ENCODE assay signal across 18 cellular contexts in the genomic region with DNA sequence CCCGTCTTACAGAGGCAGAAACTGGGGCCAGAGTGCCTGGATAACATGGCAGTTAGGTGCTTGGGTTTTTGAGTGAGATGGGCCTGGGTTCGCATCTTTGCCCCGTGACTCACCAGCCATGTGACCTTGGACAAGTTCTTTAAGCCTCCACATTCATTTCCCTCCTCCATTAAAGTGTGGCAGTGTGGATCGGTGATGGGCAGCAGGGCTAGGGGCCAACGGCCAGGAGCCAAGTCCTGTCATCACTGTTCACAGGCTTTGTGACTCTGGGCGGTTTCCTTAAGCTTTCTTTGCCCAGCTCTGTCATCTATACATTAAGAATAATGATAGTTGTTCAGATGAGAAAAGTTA.
DNase-seq lines count a peak whose midpoint lies in the region; ATAC-seq, FAIRE-seq and TF ChIP-seq lines count a peak whose summit lies in the region.
"Had no signal": no experiment of that assay in that cellular context is flagged by ENCODE, and none has a peak within 500 bp of the region (broad histone marks: within the 10 kb centered on the region; RNA-seq: fewer than 3 reads in every experiment).

No MANE protein-coding gene starts in this region.

- H3K9me3 Mint-ChIP-seq in neural progenitor cell, result no peaks in the 10 kb centered on the region
- H3K9me3 Mint-ChIP-seq: activated CD8-positive, alpha-beta T cell treated with anti-CD3 and anti-CD28 coated beads for 36 hours; activated T-helper 17 cell treated with anti-CD3 and anti-CD28 coated beads, Interleukin-2, amount 50 U/mL, for 72 hours had no signal

- FAIRE-seq in H54 (lab: Jason Lieb, UNC), result no peak
- FAIRE-seq: frontal cortex had no signal

- ATAC-seq in GM21619 (IDR thresholded peaks at IDR 0.05; ENCODE audit: unreplicated experiment), result no peak
- ATAC-seq: activated CD8-positive, alpha-beta T cell treated with anti-CD3 and anti-CD28 coated beads for 36 hours; activated T-helper 17 cell treated with anti-CD3 and anti-CD28 coated beads, Interleukin-2, amount 50 U/mL, for 72 hours; body of pancreas had no signal

- no peak overlapping the region for H3K9ac ChIP-seq in neural progenitor cell

- peaks cover 13% of the 10 kb centered on the region for H3K27me3 Mint-ChIP-seq in neural progenitor cell (ENCODE audit: insufficient read depth, low read depth)
- H3K27me3 Mint-ChIP-seq: activated CD8-positive, alpha-beta T cell treated with anti-CD3 and anti-CD28 coated beads for 36 hours had no signal

- no peaks in the 10 kb centered on the region for H3K36me3 Mint-ChIP-seq in neural progenitor cell

- H3K36me3 ChIP-seq in osteoblast (ENCODE audit: insufficient read depth, low read length) (no peaks in the 10 kb centered on the region), neural progenitor cell (no peaks in the 10 kb centered on the region)
- H3K36me3 ChIP-seq: thoracic aorta had no signal

- H3K27me3 ChIP-seq in osteoblast (ENCODE audit: insufficient read depth, low read length) (peaks cover 9% of the 10 kb centered on the region), neural progenitor cell (no peaks in the 10 kb centered on the region)
- H3K27me3 ChIP-seq: body of pancreas had no signal

- no peaks in the 10 kb centered on the region for H3K79me2 ChIP-seq in osteoblast (ENCODE audit: insufficient read depth, low read length)
- no peaks in the 10 kb centered on the region for H3K79me2 ChIP-seq in neural progenitor cell (ENCODE audit: low read depth)

- DNase-seq in H54 (ENCODE audit: insufficient read length, low spot score) (peak; percentile 73), RPMI7951 (ENCODE audit: low read depth) (peak; percentile 96), fibroblast of pulmonary artery (ENCODE audit: low read depth) (peak; percentile 3), osteoblast (ENCODE audit: insufficient read length, low spot score, missing footprints) (no peak), neural progenitor cell (ENCODE audit: low spot score) (no peak)
- DNase-seq in stimulated activated CD4-positive, alpha-beta T cell treated with anti-CD3 and anti-CD28 coated beads, Interleukin-1b, Interleukin-23, amount 100 ng/mL, for 48 hours, result no peak
- DNase-seq in stimulated activated CD8-positive, alpha-beta memory T cell treated with anti-CD3 and anti-CD28 coated beads, Interleukin-4, amount 100 ng/mL, for 48 hours, result no peak
- DNase-seq: activated CD8-positive, alpha-beta T cell treated with anti-CD3 and anti-CD28 coated beads for 36 hours; DMS79; effector CD4-positive, alpha-beta T cell; NK-92 treated with Interleukin-12 subunit alpha and Interleukin-12 subunit beta, amount 100 ng/mL, for 24 hours; posterior cingulate gyrus had no signal

- H4K20me1 ChIP-seq in osteoblast (ENCODE audit: insufficient read depth, low read length) (no peaks in the 10 kb centered on the region), neural progenitor cell (ENCODE audit: low read depth) (no peaks in the 10 kb centered on the region)

- H3K4me3 ChIP-seq in fibroblast of pulmonary artery (replicated peaks; ENCODE audit: low read depth, low read length) (no peak overlapping the region), osteoblast (ENCODE audit: insufficient read depth, low read length) (no peak overlapping the region), neural progenitor cell (no peak overlapping the region)
- H3K4me3 ChIP-seq: body of pancreas, thoracic aorta had no signal

- H3K9me3 ChIP-seq in osteoblast (ENCODE audit: low read depth, low read length) (no peaks in the 10 kb centered on the region), neural progenitor cell (ENCODE audit: low read depth) (no peaks in the 10 kb centered on the region)
- H3K9me3 ChIP-seq: body of pancreas, thoracic aorta had no signal

- no peak overlapping the region for H3K4me3 Mint-ChIP-seq in neural progenitor cell
- H3K4me3 Mint-ChIP-seq: activated CD8-positive, alpha-beta T cell treated with anti-CD3 and anti-CD28 coated beads for 36 hours; activated T-helper 17 cell treated with anti-CD3 and anti-CD28 coated beads, Interleukin-2, amount 50 U/mL, for 72 hours had no signal

- no peak overlapping the region for H3K27ac Mint-ChIP-seq in neural progenitor cell
- H3K27ac Mint-ChIP-seq: activated CD8-positive, alpha-beta T cell treated with anti-CD3 and anti-CD28 coated beads for 36 hours; activated T-helper 17 cell treated with anti-CD3 and anti-CD28 coated beads, Interleukin-2, amount 50 U/mL, for 72 hours had no signal

- H3K4me1 Mint-ChIP-seq in neural progenitor cell, result peaks cover 16% of the 10 kb centered on the region
- H3K4me1 Mint-ChIP-seq: activated T-helper 17 cell treated with anti-CD3 and anti-CD28 coated beads, Interleukin-2, amount 50 U/mL, for 72 hours had no signal

- no peak for TF ChIP-seq CTCF in fibroblast of pulmonary artery (IDR thresholded peaks at IDR 0.05; ENCODE audit: low read length, missing control alignments)
- TF ChIP-seq CTCF in osteoblast (IDR thresholded peaks at IDR 0.05; ENCODE audit: extremely low read depth, low read depth, low read length), result no peak
- TF ChIP-seq CTCF in neural progenitor cell (IDR thresholded peaks at IDR 0.05), result no peak

- no peak overlapping the region for H3K4me2 ChIP-seq in osteoblast (ENCODE audit: insufficient read depth, low read length)
- no peak overlapping the region for H3K4me2 ChIP-seq in neural progenitor cell

- 0 out of 2 replicates have a peak, but pooled peaks have one; percentile 19 for TF ChIP-seq POLR2A in H54 (IDR thresholded peaks at IDR 0.05; ENCODE audit: low read depth, low read length)

- no peaks in the 10 kb centered on the region for H3F3A ChIP-seq in neural progenitor cell (ENCODE audit: low read depth)

- H2AFZ ChIP-seq in osteoblast (ENCODE audit: low read length) (peak overlapping the region; percentile 35), neural progenitor cell (replicated peaks) (no peak overlapping the region)

- H3K4me1 ChIP-seq in osteoblast (ENCODE audit: insufficient read depth, low read length), result peaks cover 5% of the 10 kb centered on the region
- H3K4me1 ChIP-seq in neural progenitor cell, result no peaks in the 10 kb centered on the region
- H3K4me1 ChIP-seq: body of pancreas had no signal

- no peak overlapping the region for H3K27ac ChIP-seq in osteoblast (ENCODE audit: low read depth, low read length)
- no peak overlapping the region for H3K27ac ChIP-seq in neural progenitor cell
- H3K27ac ChIP-seq: body of pancreas, C4-2B, thoracic aorta had no signal

Comparison
In these comparisons a context has a peak if more than half of its experiments do, and no peak if none do; other contexts are left out.
1. DNase-seq: peak in H54 (single experiment), RPMI7951 (single experiment) and fibroblast of pulmonary artery (single experiment); none in osteoblast (single experiment), stimulated activated CD4-positive, alpha-beta T cell treated with anti-CD3 and anti-CD28 coated beads, Interleukin-1b, Interleukin-23, amount 100 ng/mL, for 48 hours (single experiment), neural progenitor cell (single experiment) and stimulated activated CD8-positive, alpha-beta memory T cell treated with anti-CD3 and anti-CD28 coated beads, Interleukin-4, amount 100 ng/mL, for 48 hours (single experiment).